ENCODE assay signal across 20 cellular contexts in genomic region chr3:152289708-152290107, GRCh38. TPM values are rescaled to one million over a fixed set of nuclear protein-coding genes. Genes with fewer than 3 reads are reported as not detected.
A peak's percentile ranks its signal among the peaks of the same experiment; 100 is the strongest.
DNase-seq lines count a peak whose midpoint lies in the region; ATAC-seq, FAIRE-seq and TF ChIP-seq lines count a peak whose summit lies in the region.
"Had no signal": no experiment of that assay in that cellular context is flagged by ENCODE, and none has a peak within 500 bp of the region (broad histone marks: within the 10 kb centered on the region; RNA-seq: fewer than 3 reads in every experiment).

No MANE protein-coding gene starts in this region.

- no peak for DNase-seq in GM12892 (ENCODE audit: insufficient read length)
- DNase-seq in activated naive CD8-positive, alpha-beta T cell treated with anti-CD3 and anti-CD28 coated beads, Interleukin-2, amount 50 U/mL, for 24 hours = no peak
- no peak for DNase-seq in naive thymus-derived CD8-positive, alpha-beta T cell
- no peak for DNase-seq in globus pallidus (ENCODE audit: low spot score)
- DNase-seq in activated CD4-positive, alpha-beta T cell treated with anti-CD3 and anti-CD28 coated beads, Interleukin-2, amount 50 U/mL, for 4 hours = no peak
- no peak for DNase-seq in mucosa of descending colon
- DNase-seq: activated effector memory CD4-positive, alpha-beta T cell treated with anti-CD3 and anti-CD28 coated beads, Interleukin-2, amount 50 U/mL, for 16 hours; erythroblast; heart left ventricle; KG1; mesendoderm; NCI-H1105; Peyer's patch; SW 1271 had no signal

- H3K36me3 Mint-ChIP-seq in activated naive CD8-positive, alpha-beta T cell treated with anti-CD3 and anti-CD28 coated beads, Interleukin-2, amount 50 U/mL, for 24 hours (ENCODE audit: low read depth) = peaks cover 13% of the 10 kb centered on the region
- peaks cover 0 to 17% (median 0%) of the 10 kb centered on the region in 3 donors for H3K36me3 Mint-ChIP-seq in naive thymus-derived CD8-positive, alpha-beta T cell
- H3K36me3 Mint-ChIP-seq: brain had no signal

- H3K4me1 Mint-ChIP-seq in activated naive CD8-positive, alpha-beta T cell treated with anti-CD3 and anti-CD28 coated beads, Interleukin-2, amount 50 U/mL, for 24 hours = peaks cover 86% of the 10 kb centered on the region
- peaks cover 30 to 90% (median 70%) of the 10 kb centered on the region in 4 donors for H3K4me1 Mint-ChIP-seq in naive thymus-derived CD8-positive, alpha-beta T cell

- no peak for TF ChIP-seq CTCF in mucosa of descending colon (IDR thresholded peaks at IDR 0.05)

- peak overlapping the region; percentile 23 for H3K27ac Mint-ChIP-seq in activated naive CD8-positive, alpha-beta T cell treated with anti-CD3 and anti-CD28 coated beads, Interleukin-2, amount 50 U/mL, for 24 hours
- peak overlapping the region in 6 of 10 donors; percentile 20 to 88 (median 82) for H3K27ac Mint-ChIP-seq in naive thymus-derived CD8-positive, alpha-beta T cell
- H3K27ac Mint-ChIP-seq: brain; dendritic cell treated with granulocyte-macrophage colony-stimulating factor and Interleukin-4, amounts not matched to agents 40 ng/mL and 50 ng/mL, for 4 days had no signal

- peak; percentile 40 for FAIRE-seq in GM12892 (lab: Jason Lieb, UNC)

- POLR2A ChIA-PET in naive thymus-derived CD8-positive, alpha-beta T cell (lab: Charles Lee) = no interaction called here

- no peak overlapping the region for H2AFZ ChIP-seq in ACC112 (ENCODE audit: low read length, unreplicated experiment)

- H3K9me3 ChIP-seq in mucosa of descending colon = no peaks in the 10 kb centered on the region
- H3K9me3 ChIP-seq: heart left ventricle, Peyer's patch, right atrium auricular region had no signal

- H3K27me3 ChIP-seq in ACC112 (ENCODE audit: insufficient read depth, low read length) = no peaks in the 10 kb centered on the region
- H3K27me3 ChIP-seq: heart left ventricle, Peyer's patch, right atrium auricular region had no signal

- intact Hi-C loops in mucosa of descending colon (cut with DNase I, micrococcal nuclease) = no loop called here

- H3K4me3 ChIP-seq in ACC112 (ENCODE audit: low read depth, low read length) (no peak overlapping the region), mucosa of descending colon (no peak overlapping the region)
- H3K4me3 ChIP-seq: heart left ventricle, Peyer's patch, right atrium auricular region had no signal

- H3K27ac ChIP-seq in ACC112 (ENCODE audit: low read depth, low read length) = 0 out of 2 replicates have a peak overlapping the region, but pooled peaks have one; percentile 13
- H3K27ac ChIP-seq: HL-60, Peyer's patch had no signal

- no peaks in the 10 kb centered on the region for H3K9me3 Mint-ChIP-seq in activated naive CD8-positive, alpha-beta T cell treated with anti-CD3 and anti-CD28 coated beads, Interleukin-2, amount 50 U/mL, for 24 hours
- no peaks in the 10 kb centered on the region for H3K9me3 Mint-ChIP-seq in naive thymus-derived CD8-positive, alpha-beta T cell
- H3K9me3 Mint-ChIP-seq: brain; dendritic cell treated with granulocyte-macrophage colony-stimulating factor and Interleukin-4, amounts not matched to agents 40 ng/mL and 50 ng/mL, for 4 days had no signal

- peaks cover 87% of the 10 kb centered on the region for H3K79me2 ChIP-seq in ACC112 (ENCODE audit: control insufficient read depth, insufficient read depth, low read length, unreplicated experiment)

- H3K4me3 Mint-ChIP-seq in activated naive CD8-positive, alpha-beta T cell treated with anti-CD3 and anti-CD28 coated beads, Interleukin-2, amount 50 U/mL, for 24 hours = no peak overlapping the region
- peak overlapping the region in 8 of 10 donors; percentile 40 to 82 (median 65) for H3K4me3 Mint-ChIP-seq in naive thymus-derived CD8-positive, alpha-beta T cell
- H3K4me3 Mint-ChIP-seq: brain; dendritic cell treated with granulocyte-macrophage colony-stimulating factor and Interleukin-4, amounts not matched to agents 40 ng/mL and 50 ng/mL, for 4 days had no signal

- no peak for TF ChIP-seq POLR2A in GM12892 (IDR thresholded peaks at IDR 0.05; ENCODE audit: low read depth, low read length)

- H3K36me3 ChIP-seq in ACC112 (ENCODE audit: insufficient read depth, low read length) (0 out of 2 replicates have a peak, but pooled peaks cover 6% of the 10 kb centered on the region), mucosa of descending colon (ENCODE audit: low read depth) (no peaks in the 10 kb centered on the region)
- H3K36me3 ChIP-seq: Peyer's patch, right atrium auricular region had no signal

- H3K4me1 ChIP-seq in ACC112 (ENCODE audit: control insufficient read depth, insufficient read depth, low read length, unreplicated experiment) = peaks cover 42% of the 10 kb centered on the region
- peaks cover 29% of the 10 kb centered on the region for H3K4me1 ChIP-seq in mucosa of descending colon (ENCODE audit: low read depth)

- no peak for ATAC-seq in activated naive CD8-positive, alpha-beta T cell treated with anti-CD3 and anti-CD28 coated beads, Interleukin-2, amount 50 U/mL, for 24 hours
- ATAC-seq in naive thymus-derived CD8-positive, alpha-beta T cell = no peak
- ATAC-seq in mucosa of descending colon (no peak), HG03135 (IDR thresholded peaks at IDR 0.05; ENCODE audit: unreplicated experiment) (no peak)
- ATAC-seq: heart left ventricle had no signal

- no peaks in the 10 kb centered on the region for H3K27me3 Mint-ChIP-seq in activated naive CD8-positive, alpha-beta T cell treated with anti-CD3 and anti-CD28 coated beads, Interleukin-2, amount 50 U/mL, for 24 hours
- H3K27me3 Mint-ChIP-seq in naive thymus-derived CD8-positive, alpha-beta T cell = no peaks in the 10 kb centered on the region
- H3K27me3 Mint-ChIP-seq: brain; dendritic cell treated with granulocyte-macrophage colony-stimulating factor and Interleukin-4, amounts not matched to agents 40 ng/mL and 50 ng/mL, for 4 days had no signal

RNA-seq across cellular contexts. Expression of gene MBNL1, which starts 21.0 kb away (rescaled TPM):
- 140 TPM for polyA plus RNA-seq in GM12892 (2012; ENCODE audit: missing spikeins)
- total RNA-seq in naive thymus-derived CD8-positive, alpha-beta T cell = 100 to 1,000 TPM; 419 to 423 TPM
- polyA plus RNA-seq in naive thymus-derived CD8-positive, alpha-beta T cell = 100 to 1,000 TPM; 298 to 370 (median 331) TPM
- total RNA-seq in mucosa of descending colon = 100 to 1,000 TPM; 184 to 381 (median 215) TPM
